ENCODE assay signal across 21 cellular contexts in the genomic region with DNA sequence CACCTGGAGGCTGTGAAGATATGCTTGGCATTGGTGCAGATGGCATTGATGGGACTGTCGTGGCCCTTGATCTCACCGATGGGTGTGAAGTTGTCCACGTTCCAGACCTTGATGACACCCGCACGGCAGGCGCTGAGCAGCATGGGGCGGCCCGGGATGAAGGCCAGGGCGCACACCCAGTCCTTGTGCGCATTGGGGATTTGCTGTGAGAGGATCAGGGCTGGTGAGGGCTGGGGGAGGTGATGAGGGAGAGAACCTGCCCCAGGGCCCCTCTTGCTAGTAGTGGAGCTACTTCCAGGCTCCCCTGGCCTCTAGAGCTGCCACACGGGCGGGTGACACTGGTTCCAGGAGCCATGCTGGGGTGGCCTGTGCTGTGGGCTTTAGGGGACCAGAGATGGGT.
"Had no signal": no experiment of that assay in that cellular context is flagged by ENCODE, and none has a peak within 500 bp of the region (broad histone marks: within the 10 kb centered on the region; RNA-seq: fewer than 3 reads in every experiment).

No MANE protein-coding gene starts in this region.

- H3K27me3 Mint-ChIP-seq: effector memory CD8-positive, alpha-beta T cell; naive thymus-derived CD4-positive, alpha-beta T cell; stimulated activated memory B cell treated with anti-CD40 and anti-IgM and Interleukin-4, amounts not matched to agents 10 μg/mL and 1 μg/mL and 100 μg/mL, for 72 hours; stimulated activated naive CD8-positive, alpha-beta T cell treated with anti-CD3 and anti-CD28 coated beads, Interleukin-15, amount 100 ng/mL, for 72 hours had no signal

- H3K4me3 ChIP-seq: esophagus muscularis mucosa, gastrocnemius medialis, heart right ventricle, left ventricle myocardium inferior, lung, ovary, testis, tibial nerve had no signal

- H3K27ac Mint-ChIP-seq: nephron progenitor cell; stimulated activated memory B cell treated with anti-CD40 and anti-IgM and Interleukin-4, amounts not matched to agents 10 μg/mL and 1 μg/mL and 100 μg/mL, for 72 hours had no signal

- DNase-seq: caudate nucleus; cortex of kidney; effector memory CD8-positive, alpha-beta T cell; gastrocnemius medialis; heart right ventricle; hypothalamus; left ventricle myocardium inferior; mesendoderm; naive thymus-derived CD4-positive, alpha-beta T cell; nephron progenitor cell; ovary; right cardiac atrium; stimulated activated CD4-positive, alpha-beta T cell treated with anti-CD3 and anti-CD28 coated beads, Interleukin-4, amount 100 ng/mL, for 1 hour; stimulated activated CD8-positive, alpha-beta memory T cell treated with anti-CD3 and anti-CD28 coated beads, Interleukin-4, amount 100 ng/mL, for 48 hours; stimulated activated naive CD8-positive, alpha-beta T cell treated with anti-CD3 and anti-CD28 coated beads, Interleukin-15, amount 100 ng/mL, for 72 hours; testis had no signal

- H3K27me3 ChIP-seq: esophagus muscularis mucosa, gastrocnemius medialis, ovary, testis, tibial nerve had no signal

- H3K4me3 Mint-ChIP-seq: effector memory CD8-positive, alpha-beta T cell; naive thymus-derived CD4-positive, alpha-beta T cell; nephron progenitor cell; stimulated activated memory B cell treated with anti-CD40 and anti-IgM and Interleukin-4, amounts not matched to agents 10 μg/mL and 1 μg/mL and 100 μg/mL, for 72 hours; stimulated activated naive CD8-positive, alpha-beta T cell treated with anti-CD3 and anti-CD28 coated beads, Interleukin-15, amount 100 ng/mL, for 72 hours had no signal

- H3K27ac ChIP-seq: epithelial cell of prostate, esophagus muscularis mucosa, gastrocnemius medialis, heart right ventricle, left ventricle myocardium inferior, ovary, testis, tibial nerve had no signal

- ATAC-seq: effector memory CD8-positive, alpha-beta T cell; gastrocnemius medialis; heart right ventricle; naive thymus-derived CD4-positive, alpha-beta T cell; right cardiac atrium; stimulated activated memory B cell treated with anti-CD40 and anti-IgM and Interleukin-4, amounts not matched to agents 10 μg/mL and 1 μg/mL and 100 μg/mL, for 72 hours; stimulated activated naive CD8-positive, alpha-beta T cell treated with anti-CD3 and anti-CD28 coated beads, Interleukin-15, amount 100 ng/mL, for 72 hours had no signal

- H3K36me3 ChIP-seq: gastrocnemius medialis, left ventricle myocardium inferior, ovary, tibial nerve had no signal

- H3K9me3 Mint-ChIP-seq: effector memory CD8-positive, alpha-beta T cell; naive thymus-derived CD4-positive, alpha-beta T cell; stimulated activated memory B cell treated with anti-CD40 and anti-IgM and Interleukin-4, amounts not matched to agents 10 μg/mL and 1 μg/mL and 100 μg/mL, for 72 hours; stimulated activated naive CD8-positive, alpha-beta T cell treated with anti-CD3 and anti-CD28 coated beads, Interleukin-15, amount 100 ng/mL, for 72 hours had no signal

- H3K9me3 ChIP-seq: esophagus muscularis mucosa, gastrocnemius medialis, ovary, testis, tibial nerve had no signal
